8 cellular contexts compared by ENCODE assay signal in the genomic region with DNA sequence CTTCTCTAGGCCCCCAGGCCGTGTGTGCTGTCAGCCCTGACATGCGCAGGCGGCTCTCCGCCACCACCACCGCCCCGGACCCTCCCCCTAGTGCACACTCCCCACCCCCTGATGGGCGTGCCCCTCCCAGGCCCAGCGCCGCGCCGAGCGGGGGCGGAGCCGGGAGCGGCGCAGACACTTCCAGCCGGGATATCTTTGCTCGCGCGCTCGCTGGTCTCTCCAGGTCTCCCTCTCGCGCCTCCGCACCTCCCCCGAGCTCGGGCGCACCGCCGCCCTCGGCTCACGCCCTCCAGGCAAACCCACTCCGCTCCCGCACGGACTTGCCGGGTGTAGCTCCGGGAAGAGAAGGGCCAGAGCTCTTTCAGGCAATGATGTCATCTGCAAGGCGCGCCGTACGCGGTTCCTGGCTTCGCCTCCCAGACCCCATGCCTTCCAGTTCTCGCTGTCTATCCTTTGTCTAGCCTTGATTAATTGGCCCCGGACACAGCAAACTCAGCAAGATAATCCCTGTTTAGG. TPM values are rescaled to one million over a fixed set of nuclear protein-coding genes. Genes with fewer than 3 reads are reported as not detected.
DNase-seq lines count a peak whose midpoint lies in the region; ATAC-seq and TF ChIP-seq lines count a peak whose summit lies in the region.

A gene with protein sequence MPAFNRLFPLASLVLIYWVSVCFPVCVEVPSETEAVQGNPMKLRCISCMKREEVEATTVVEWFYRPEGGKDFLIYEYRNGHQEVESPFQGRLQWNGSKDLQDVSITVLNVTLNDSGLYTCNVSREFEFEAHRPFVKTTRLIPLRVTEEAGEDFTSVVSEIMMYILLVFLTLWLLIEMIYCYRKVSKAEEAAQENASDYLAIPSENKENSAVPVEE (minus strand): TSS at position 59 of the 516 bp plus-strand sequence. CDS start 823 bp downstream, outside the sequence.

- H3K4me2 ChIP-seq in BLaER1: peak within 1 kb of the TSS; percentile 95
- H3K4me2 ChIP-seq in GM23338: peak within 1 kb of the TSS; percentile 98

- no peaks in the 10 kb centered on the region for H3F3A ChIP-seq in GM23338 (replicated peaks; ENCODE audit: low read depth)

- H3K4me3 ChIP-seq in BLaER1 (peak within 1 kb of the TSS; percentile 69), GM23338 (peak within 1 kb of the TSS; percentile 97)

- ATAC-seq in GM23338 (peak; percentile 88), Right ventricle myocardium inferior (peak; percentile 96), HG03025 (IDR thresholded peaks at IDR 0.05; ENCODE audit: low FRiP score, unreplicated experiment) (no peak)
- ATAC-seq in activated naive CD8-positive, alpha-beta T cell treated with anti-CD3 and anti-CD28 coated beads, Interleukin-2, amount 10 ng/mL, durations not matched to agents 7 days and 5 days (ENCODE audit: low read depth): peak; percentile 79

- DNase-seq in GM23338 (ENCODE audit: low spot score): peak; percentile 90
- DNase-seq in NCI-H226: peak; percentile 85
- peak; percentile 46 for DNase-seq in activated naive CD8-positive, alpha-beta T cell treated with anti-CD3 and anti-CD28 coated beads, Interleukin-2, amount 10 ng/mL, durations not matched to agents 7 days and 5 days
- DNase-seq in Right ventricle myocardium inferior (ENCODE audit: missing footprints): peak; percentile 81
- peak; percentile 48 for DNase-seq in non-pigmented ciliary epithelial cell (ENCODE audit: low read depth)
- DNase-seq in GF-D8 (lab: John Stamatoyannopoulos, UW): no peak

- no peaks in the 10 kb centered on the region for H3K36me3 Mint-ChIP-seq in GM23338 (ENCODE audit: low read depth)
- H3K36me3 Mint-ChIP-seq in activated naive CD8-positive, alpha-beta T cell treated with anti-CD3 and anti-CD28 coated beads, Interleukin-2, amount 10 ng/mL, durations not matched to agents 7 days and 5 days: peaks cover 9% of the 10 kb centered on the region

- H3K36me3 ChIP-seq in BLaER1: no peaks in the 10 kb centered on the region
- no peaks in the 10 kb centered on the region for H3K36me3 ChIP-seq in GM23338 (ENCODE audit: insufficient read depth)

- H3K4me1 Mint-ChIP-seq in GM23338: peaks cover 13% of the 10 kb centered on the region
- H3K4me1 Mint-ChIP-seq in activated naive CD8-positive, alpha-beta T cell treated with anti-CD3 and anti-CD28 coated beads, Interleukin-2, amount 10 ng/mL, durations not matched to agents 7 days and 5 days: peaks cover 7% of the 10 kb centered on the region

- no peaks in the 10 kb centered on the region for H3K9me3 Mint-ChIP-seq in GM23338
- peaks cover 15% of the 10 kb centered on the region for H3K9me3 Mint-ChIP-seq in activated naive CD8-positive, alpha-beta T cell treated with anti-CD3 and anti-CD28 coated beads, Interleukin-2, amount 10 ng/mL, durations not matched to agents 7 days and 5 days

- peaks cover 25% of the 10 kb centered on the region for H3K4me1 ChIP-seq in BLaER1
- H3K4me1 ChIP-seq in GM23338 (ENCODE audit: insufficient read depth): peaks cover 12% of the 10 kb centered on the region; the same call in 1 of the 2 replicates

- no peaks in the 10 kb centered on the region for H3K79me2 ChIP-seq in GM23338 (replicated peaks; ENCODE audit: insufficient read depth)

- H4K20me1 ChIP-seq in BLaER1 (no peaks in the 10 kb centered on the region), GM23338 (replicated peaks; ENCODE audit: insufficient read depth) (peaks cover 4% of the 10 kb centered on the region)

- H3K27me3 Mint-ChIP-seq in GM23338 (ENCODE audit: insufficient read depth, low read depth, poor library complexity): peaks cover 31% of the 10 kb centered on the region
- peaks cover 54% of the 10 kb centered on the region for H3K27me3 Mint-ChIP-seq in activated naive CD8-positive, alpha-beta T cell treated with anti-CD3 and anti-CD28 coated beads, Interleukin-2, amount 10 ng/mL, durations not matched to agents 7 days and 5 days

- H3K27me3 ChIP-seq in BLaER1 (peaks cover 25% of the 10 kb centered on the region), GM23338 (ENCODE audit: insufficient read depth) (peaks cover 38% of the 10 kb centered on the region)

- 0 out of 2 replicates have a peak within 1 kb of the TSS, but pooled peaks have one; percentile 18 for H3K9ac ChIP-seq in BLaER1

- no peak for TF ChIP-seq CTCF in GM23338 (conservative IDR thresholded peaks at IDR 0.05; ENCODE audit: low read depth in 2 of 2)

- no peak within 1 kb of the TSS for H3K27ac Mint-ChIP-seq in GM23338
- H3K27ac Mint-ChIP-seq in activated naive CD8-positive, alpha-beta T cell treated with anti-CD3 and anti-CD28 coated beads, Interleukin-2, amount 10 ng/mL, durations not matched to agents 7 days and 5 days: no peak within 1 kb of the TSS

- H2AFZ ChIP-seq in GM23338: peak within 1 kb of the TSS; percentile 99

- intact Hi-C loops in Right ventricle myocardium inferior (cut with DNase I): no loop called here

- no peak within 1 kb of the TSS for H3K27ac ChIP-seq in BLaER1
- no peak within 1 kb of the TSS for H3K27ac ChIP-seq in GM23338 (ENCODE audit: low read depth)

- peaks cover 13% of the 10 kb centered on the region; the same call in 1 of the 2 replicates for H3K9me3 ChIP-seq in BLaER1

- no peaks in the 10 kb centered on the region for H3K9me2 ChIP-seq in GM23338 (ENCODE audit: insufficient read depth)

- POLR2A ChIA-PET in activated naive CD8-positive, alpha-beta T cell treated with anti-CD3 and anti-CD28 coated beads, Interleukin-2, amount 10 ng/mL, durations not matched to agents 7 days and 5 days (lab: Charles Lee): no interaction called here

- peak within 1 kb of the TSS; percentile 75 for H3K4me3 Mint-ChIP-seq in GM23338
- H3K4me3 Mint-ChIP-seq in activated naive CD8-positive, alpha-beta T cell treated with anti-CD3 and anti-CD28 coated beads, Interleukin-2, amount 10 ng/mL, durations not matched to agents 7 days and 5 days: peak within 1 kb of the TSS; percentile 63

TF ChIP-seq in GM23338, 12 proteins besides CTCF, POLR2A, EP300 and RAD21:
- TF ChIP-seq CREB1 (CRISPR knock-in tag; IDR thresholded peaks at IDR 0.05; ENCODE audit: low read depth): peak; percentile 48
- no peak for TF ChIP-seq ETS1 (IDR thresholded peaks at IDR 0.05)
- peak; percentile 61 for TF ChIP-seq POLR2AphosphoS5 (IDR thresholded peaks at IDR 0.05; ENCODE audit: low read depth)

RNA-seq across cellular contexts. Expression of the gene that starts here (rescaled TPM):
- total RNA-seq in GM23338 (2014; rRNA removed; shearing (Covaris generic)): 1.7 and 2.2 TPM in 2 replicates
- 0.56 and 0.74 TPM in 2 replicates for polyA plus RNA-seq in GM23338 (2016; fragmentation: Nextera tagmentation; extraction: Ambion mirVana)
- not detected for total RNA-seq in activated naive CD8-positive, alpha-beta T cell treated with anti-CD3 and anti-CD28 coated beads, Interleukin-2, amount 10 ng/mL, durations not matched to agents 7 days and 5 days
- 1.2 TPM for total RNA-seq in Right ventricle myocardium inferior

Comparison
In these comparisons a context has a peak if more than half of its experiments do, and no peak if none do; other contexts are left out.
1. Peak in DNase-seq and ATAC-seq in activated naive CD8-positive, alpha-beta T cell treated with anti-CD3 and anti-CD28 coated beads, Interleukin-2, amount 10 ng/mL, durations not matched to agents 7 days and 5 days; RNA of the gene not detected or under 1 TPM.